19 cellular contexts compared by ENCODE assay signal in genomic region chr10:109881481-109881880, GRCh38. TPM values are rescaled to one million over a fixed set of nuclear protein-coding genes. Genes with fewer than 3 reads are reported as not detected.
A peak's percentile ranks its signal among the peaks of the same experiment; 100 is the strongest.
DNase-seq lines count a peak whose midpoint lies in the region; ATAC-seq lines count a peak whose summit lies in the region.
"Had no signal": no experiment of that assay in that cellular context is flagged by ENCODE, and none has a peak within 500 bp of the region (broad histone marks: within the 10 kb centered on the region; RNA-seq: fewer than 3 reads in every experiment).

No MANE protein-coding gene starts in this region.

- H3K4me3 ChIP-seq in Jurkat, Clone E6-1 (ENCODE audit: low read length): no peak overlapping the region
- H3K4me3 ChIP-seq: pancreas, spleen had no signal

- no peaks in the 10 kb centered on the region for H3K9me3 Mint-ChIP-seq in activated CD8-positive, alpha-beta T cell treated with anti-CD3 and anti-CD28 coated beads, Interleukin-2, amount 10 ng/mL, durations not matched to agents 7 days and 5 days (ENCODE audit: insufficient read depth)
- no peaks in the 10 kb centered on the region for H3K9me3 Mint-ChIP-seq in natural killer cell treated with Interleukin-12 subunit alpha and Interleukin-12 subunit beta and Interleukin-15 and Interleukin-18, amount 100 ng/mL, for 72 hours

- H3K4me1 Mint-ChIP-seq in activated CD8-positive, alpha-beta T cell treated with anti-CD3 and anti-CD28 coated beads, Interleukin-2, amount 10 ng/mL, durations not matched to agents 7 days and 5 days (ENCODE audit: low read depth): peaks cover 14% of the 10 kb centered on the region
- H3K4me1 Mint-ChIP-seq in natural killer cell treated with Interleukin-12 subunit alpha and Interleukin-12 subunit beta and Interleukin-15 and Interleukin-18, amount 100 ng/mL, for 72 hours (ENCODE audit: low read depth in 2 of 2): peaks cover 18 to 26% of the 10 kb centered on the region in 2 donors

- H3K27ac Mint-ChIP-seq in activated CD8-positive, alpha-beta T cell treated with anti-CD3 and anti-CD28 coated beads, Interleukin-2, amount 10 ng/mL, durations not matched to agents 7 days and 5 days: no peak overlapping the region
- no peak overlapping the region for H3K27ac Mint-ChIP-seq in natural killer cell treated with Interleukin-12 subunit alpha and Interleukin-12 subunit beta and Interleukin-15 and Interleukin-18, amount 100 ng/mL, for 72 hours
- H3K27ac Mint-ChIP-seq: B cell had no signal

- H3K4me3 Mint-ChIP-seq in activated CD8-positive, alpha-beta T cell treated with anti-CD3 and anti-CD28 coated beads, Interleukin-2, amount 10 ng/mL, durations not matched to agents 7 days and 5 days: no peak overlapping the region
- no peak overlapping the region for H3K4me3 Mint-ChIP-seq in natural killer cell treated with Interleukin-12 subunit alpha and Interleukin-12 subunit beta and Interleukin-15 and Interleukin-18, amount 100 ng/mL, for 72 hours
- H3K4me3 Mint-ChIP-seq: B cell, T-helper 17 cell had no signal

- CTCF ChIA-PET in activated CD8-positive, alpha-beta T cell treated with anti-CD3 and anti-CD28 coated beads, Interleukin-2, amount 10 ng/mL, durations not matched to agents 7 days and 5 days (lab: Charles Lee): interaction anchor here (0.7 to 5.4 kb wide), 6 partner anchors 18 to 257 kb away, joined by 3 to 53 read pairs (median 4); no protein-coding TSS in a partner anchor

- POLR2A ChIA-PET in activated CD8-positive, alpha-beta T cell treated with anti-CD3 and anti-CD28 coated beads, Interleukin-2, amount 10 ng/mL, durations not matched to agents 7 days and 5 days (lab: Charles Lee): interaction anchor here (0.8 to 1.1 kb wide), 2 partner anchors 17 to 18 kb away, joined by 3 read pairs; no protein-coding TSS in a partner anchor

- DNase-seq in Jurkat, Clone E6-1 (ENCODE audit: low read depth, low spot score): peak; percentile 19
- DNase-seq in sciatic nerve (ENCODE audit: low spot score): peak; percentile 35
- no peak for DNase-seq in activated CD8-positive, alpha-beta T cell treated with anti-CD3 and anti-CD28 coated beads, Interleukin-2, amount 10 ng/mL, durations not matched to agents 7 days and 5 days
- DNase-seq in RPMI8226: no peak
- no peak for DNase-seq in natural killer cell treated with Interleukin-12 subunit alpha and Interleukin-12 subunit beta and Interleukin-15 and Interleukin-18, amount 100 ng/mL, for 72 hours (ENCODE audit: low spot score)
- DNase-seq: activated CD4-positive, CD25-positive, alpha-beta regulatory T cell treated with anti-CD3 and anti-CD28 coated beads, Interleukin-2, amount 50 U/mL, for 72 hours; activated T-cell treated with anti-CD3 and anti-CD28 coated beads for 4 hours; cerebellar nuclear complex; DMS 273 treated with DMSO at 0.1 percent for 48 hours; kidney; MM.1S; NCI-H2081; NCI-H748 treated with DMSO at 0.1 percent for 48 hours; pancreas; spleen; T-helper 17 cell had no signal

- intact Hi-C loops in sciatic nerve (cut with DNase I): loop anchor here (10.0 kb wide), 1 partner anchor 403 kb away; no protein-coding TSS in a partner anchor

- H3K27me3 Mint-ChIP-seq in activated CD8-positive, alpha-beta T cell treated with anti-CD3 and anti-CD28 coated beads, Interleukin-2, amount 10 ng/mL, durations not matched to agents 7 days and 5 days (ENCODE audit: low read depth): no peaks in the 10 kb centered on the region
- no peaks in the 10 kb centered on the region for H3K27me3 Mint-ChIP-seq in natural killer cell treated with Interleukin-12 subunit alpha and Interleukin-12 subunit beta and Interleukin-15 and Interleukin-18, amount 100 ng/mL, for 72 hours
- H3K27me3 Mint-ChIP-seq: B cell, T-helper 17 cell had no signal

- ATAC-seq in GM19328 (IDR thresholded peaks at IDR 0.05; ENCODE audit: unreplicated experiment) (peak; percentile 13), HG02642 (IDR thresholded peaks at IDR 0.05; ENCODE audit: poor library complexity, unreplicated experiment) (peak; percentile 14), sciatic nerve (no peak)
- ATAC-seq in activated CD8-positive, alpha-beta T cell treated with anti-CD3 and anti-CD28 coated beads, Interleukin-2, amount 10 ng/mL, durations not matched to agents 7 days and 5 days: no peak
- no peak for ATAC-seq in natural killer cell treated with Interleukin-12 subunit alpha and Interleukin-12 subunit beta and Interleukin-15 and Interleukin-18, amount 100 ng/mL, for 72 hours
- ATAC-seq: pancreas, T-helper 17 cell had no signal

- peaks cover 69% of the 10 kb centered on the region for H3K36me3 Mint-ChIP-seq in activated CD8-positive, alpha-beta T cell treated with anti-CD3 and anti-CD28 coated beads, Interleukin-2, amount 10 ng/mL, durations not matched to agents 7 days and 5 days (ENCODE audit: low read depth)
- peaks cover 29% of the 10 kb centered on the region for H3K36me3 Mint-ChIP-seq in natural killer cell treated with Interleukin-12 subunit alpha and Interleukin-12 subunit beta and Interleukin-15 and Interleukin-18, amount 100 ng/mL, for 72 hours

RNA-seq across cellular contexts. Expression of gene XPNPEP1, which starts 41.8 kb away (rescaled TPM):
- 86.1 TPM for polyA plus RNA-seq in Jurkat, Clone E6-1 (2012; ENCODE audit: insufficient read depth, insufficient read length)
- total RNA-seq in sciatic nerve: 60.6 TPM
- 100 to 1,000 TPM; 102 to 106 TPM for total RNA-seq in activated CD8-positive, alpha-beta T cell treated with anti-CD3 and anti-CD28 coated beads, Interleukin-2, amount 10 ng/mL, durations not matched to agents 7 days and 5 days
- total RNA-seq in natural killer cell treated with Interleukin-12 subunit alpha and Interleukin-12 subunit beta and Interleukin-15 and Interleukin-18, amount 100 ng/mL, for 72 hours: 10 to 100 TPM; 98.8 to 99.9 TPM

Comparison
In these comparisons a context has a peak if more than half of its experiments do, and no peak if none do; other contexts are left out.
1. ATAC-seq: peak in GM19328 (single experiment) and HG02642 (single experiment); none in sciatic nerve (single experiment), activated CD8-positive, alpha-beta T cell treated with anti-CD3 and anti-CD28 coated beads, Interleukin-2, amount 10 ng/mL, durations not matched to agents 7 days and 5 days (single experiment) and natural killer cell treated with Interleukin-12 subunit alpha and Interleukin-12 subunit beta and Interleukin-15 and Interleukin-18, amount 100 ng/mL, for 72 hours (0 of 2).
2. DNase-seq: peak in Jurkat, Clone E6-1 (single experiment) and sciatic nerve (single experiment); none in activated CD8-positive, alpha-beta T cell treated with anti-CD3 and anti-CD28 coated beads, Interleukin-2, amount 10 ng/mL, durations not matched to agents 7 days and 5 days (single experiment), RPMI8226 (single experiment) and natural killer cell treated with Interleukin-12 subunit alpha and Interleukin-12 subunit beta and Interleukin-15 and Interleukin-18, amount 100 ng/mL, for 72 hours (single experiment).